Comparison of ENCODE assay signal across 16 cellular contexts in the genomic region with DNA sequence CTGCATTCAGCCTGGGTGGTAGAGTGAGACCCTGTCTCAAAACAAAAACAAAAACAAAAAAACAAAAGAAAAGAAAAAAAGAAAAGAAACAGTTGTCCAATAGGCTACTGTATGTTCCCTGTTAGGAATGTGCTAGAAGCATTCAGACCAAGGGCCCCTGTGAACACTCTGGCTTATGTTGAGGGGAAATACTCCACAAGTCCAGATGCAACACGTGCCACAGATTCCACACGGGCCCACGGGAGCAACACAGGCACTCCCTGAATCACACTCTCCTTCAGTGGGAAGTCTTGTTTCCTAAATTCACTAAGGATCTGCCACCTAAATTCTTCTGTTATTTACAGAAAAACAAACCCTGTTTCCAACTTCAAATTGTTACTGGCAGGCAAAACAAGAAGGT.
DNase-seq lines count a peak whose midpoint lies in the region; TF ChIP-seq lines count a peak whose summit lies in the region.
"Had no signal": no experiment of that assay in that cellular context is flagged by ENCODE, and none has a peak within 500 bp of the region (broad histone marks: within the 10 kb centered on the region; RNA-seq: fewer than 3 reads in every experiment).

No MANE protein-coding gene starts in this region.

- DNase-seq in EH (ENCODE audit: low read depth) (peak; percentile 18), neural crest cell (ENCODE audit: low read depth, low spot score) (no peak), ureter (ENCODE audit: low spot score) (peak; percentile 2), DMS114 treated with DMSO at 0.1 percent for 48 hours (lab: John Stamatoyannopoulos, UW; ENCODE audit: unreplicated experiment) (no peak), NCI-H2196 (lab: John Stamatoyannopoulos, UW; ENCODE audit: unreplicated experiment) (no peak)
- DNase-seq: AML-193; Caco-2; Calu3; CD4-positive, alpha-beta T cell; CD8-positive, alpha-beta T cell; DMS153; DMS53; DMS79; DND-41; GF-D8 had no signal

- H3K27me3 Mint-ChIP-seq in neural crest cell (ENCODE audit: low read depth): peaks cover 4% of the 10 kb centered on the region
- H3K27me3 Mint-ChIP-seq: B cell; CD4-positive, alpha-beta T cell had no signal

- TF ChIP-seq CTCF in neural crest cell (conservative IDR thresholded peaks at IDR 0.05): no peak

- peaks cover 6% of the 10 kb centered on the region for H3K4me1 Mint-ChIP-seq in neural crest cell
- H3K4me1 Mint-ChIP-seq: B cell had no signal

- H3K4me3 Mint-ChIP-seq in neural crest cell: no peak overlapping the region
- H3K4me3 Mint-ChIP-seq: B cell; CD4-positive, alpha-beta T cell; CD8-positive, alpha-beta T cell had no signal

- H3K36me3 Mint-ChIP-seq in neural crest cell (ENCODE audit: low read depth): no peaks in the 10 kb centered on the region
- H3K36me3 Mint-ChIP-seq: CD8-positive, alpha-beta T cell had no signal

- no peaks in the 10 kb centered on the region for H3K9me3 Mint-ChIP-seq in neural crest cell
- H3K9me3 Mint-ChIP-seq: CD8-positive, alpha-beta T cell had no signal

- H3K27ac Mint-ChIP-seq in neural crest cell (ENCODE audit: unreplicated experiment): peak overlapping the region; percentile 19
- H3K27ac Mint-ChIP-seq: B cell; CD4-positive, alpha-beta T cell; CD8-positive, alpha-beta T cell had no signal

Comparison
In these comparisons a context has a peak if more than half of its experiments do, and no peak if none do; other contexts are left out.
1. DNase-seq: peak in EH (single experiment) and ureter (single experiment); none in neural crest cell (single experiment), DMS114 treated with DMSO at 0.1 percent for 48 hours (single experiment) and NCI-H2196 (single experiment).